Comparison of ENCODE assay signal across 37 cellular contexts in genomic region chr4:107885865-107886264, GRCh38.
"Had no signal": no experiment of that assay in that cellular context is flagged by ENCODE, and none has a peak within 500 bp of the region (broad histone marks: within the 10 kb centered on the region; RNA-seq: fewer than 3 reads in every experiment).

No MANE protein-coding gene starts in this region.

- ATAC-seq: activated CD8-positive, alpha-beta memory T cell treated with anti-CD3 and anti-CD28 coated beads, Interleukin-2, amount 10 ng/mL, durations not matched to agents 7 days and 5 days; K562 had no signal

- H3K27me3 Mint-ChIP-seq: activated naive CD8-positive, alpha-beta T cell treated with anti-CD3 and anti-CD28 coated beads for 36 hours had no signal

- H3K27me3 ChIP-seq: brain microvascular endothelial cell, cardiac muscle cell had no signal

- H3K4me1 Mint-ChIP-seq: activated CD4-positive, alpha-beta memory T cell treated with anti-CD3 and anti-CD28 coated beads, Interleukin-2, amount 10 ng/mL, durations not matched to agents 7 days and 5 days; activated CD8-positive, alpha-beta memory T cell treated with anti-CD3 and anti-CD28 coated beads, Interleukin-2, amount 10 ng/mL, durations not matched to agents 7 days and 5 days; activated naive CD8-positive, alpha-beta T cell treated with anti-CD3 and anti-CD28 coated beads for 36 hours had no signal

- DNase-seq: activated CD4-positive, alpha-beta memory T cell treated with anti-CD3 and anti-CD28 coated beads, Interleukin-2, amount 10 ng/mL, durations not matched to agents 7 days and 5 days; activated CD4-positive, alpha-beta T cell treated with anti-CD3 and anti-CD28 coated beads for 1 hour; activated CD4-positive, alpha-beta T cell treated with anti-CD3 and anti-CD28 coated beads for 48 hours; activated CD4-positive, CD25-positive, alpha-beta regulatory T cell; activated CD8-positive, alpha-beta memory T cell treated with anti-CD3 and anti-CD28 coated beads for 24 hours; activated CD8-positive, alpha-beta memory T cell treated with anti-CD3 and anti-CD28 coated beads, Interleukin-2, amount 10 ng/mL, durations not matched to agents 7 days and 5 days; activated CD8-positive, alpha-beta memory T cell treated with anti-CD3 and anti-CD28 coated beads, Interleukin-2, amount 50 U/mL, for 48 hours; activated effector memory CD4-positive, alpha-beta T cell treated with anti-CD3 and anti-CD28 coated beads, Interleukin-2, amount 50 U/mL, for 16 hours; activated naive CD4-positive, alpha-beta T cell; activated naive CD4-positive, alpha-beta T cell treated with anti-CD3 and anti-CD28 coated beads, Interleukin-2, amount 50 U/mL, for 16 hours; activated naive CD8-positive, alpha-beta T cell treated with anti-CD3 and anti-CD28 coated beads for 36 hours; activated T-cell treated with anti-CD3 and anti-CD28 coated beads, Interleukin-2, amount 50 U/mL, for 48 hours; amniotic stem cell; aorta; brain microvascular endothelial cell; cerebellar nuclear complex; NCI-H1048; NCI-H1105 treated with DMSO at 0.1 percent for 48 hours; NCI-H1436; NCI-H1694; NCI-H1930; NCI-H2081 treated with DMSO at 0.1 percent for 48 hours; NCI-H510A; NCI-H526; NCI-H748 treated with DMSO at 0.1 percent for 48 hours; NK-92 treated with Interleukin-12 subunit alpha and Interleukin-12 subunit beta, amount 100 ng/mL, for 24 hours; PC-9; Right ventricle myocardium superior; SW 1271; T-helper 1 cell; T-helper 2 cell; T-helper 9 cell had no signal

- H3K4me3 Mint-ChIP-seq: activated CD4-positive, alpha-beta memory T cell treated with anti-CD3 and anti-CD28 coated beads, Interleukin-2, amount 10 ng/mL, durations not matched to agents 7 days and 5 days; activated CD8-positive, alpha-beta memory T cell treated with anti-CD3 and anti-CD28 coated beads, Interleukin-2, amount 10 ng/mL, durations not matched to agents 7 days and 5 days; activated naive CD8-positive, alpha-beta T cell treated with anti-CD3 and anti-CD28 coated beads for 36 hours had no signal

- FAIRE-seq: K562, RCC 7860 had no signal

- H3K4me2 ChIP-seq: PC-9 had no signal

- H2AFZ ChIP-seq: PC-9 had no signal

- H3K4me3 ChIP-seq: cardiac muscle cell, K562, PC-9 had no signal

- H3K36me3 ChIP-seq: brain microvascular endothelial cell, cardiac muscle cell had no signal

- H3K27ac ChIP-seq: brain microvascular endothelial cell, cardiac muscle cell, PC-9, RWPE1, VCaP had no signal

- H3K27ac Mint-ChIP-seq: activated CD4-positive, alpha-beta memory T cell treated with anti-CD3 and anti-CD28 coated beads, Interleukin-2, amount 10 ng/mL, durations not matched to agents 7 days and 5 days; activated CD8-positive, alpha-beta memory T cell treated with anti-CD3 and anti-CD28 coated beads, Interleukin-2, amount 10 ng/mL, durations not matched to agents 7 days and 5 days; activated naive CD8-positive, alpha-beta T cell treated with anti-CD3 and anti-CD28 coated beads for 36 hours had no signal
